30 cellular contexts compared by ENCODE assay signal in genomic region chr16:49749816-49750215, GRCh38.
"Had no signal": no experiment of that assay in that cellular context is flagged by ENCODE, and none has a peak within 500 bp of the region (broad histone marks: within the 10 kb centered on the region; RNA-seq: fewer than 3 reads in every experiment).

No MANE protein-coding gene starts in this region.

- DNase-seq: activated B cell treated with CpG ODN at 0.5 μM for 24 hours; activated CD4-positive, alpha-beta T cell treated with anti-CD3 and anti-CD28 coated beads, Interleukin-2, amount 50 U/mL, for 1 hour; activated CD8-positive, alpha-beta memory T cell treated with anti-CD3 and anti-CD28 coated beads, Interleukin-2, amount 10 ng/mL, durations not matched to agents 7 days and 5 days; activated CD8-positive, alpha-beta T cell treated with anti-CD3 and anti-CD28 coated beads, Interleukin-2, amount 10 ng/mL, durations not matched to agents 7 days and 5 days; activated naive CD8-positive, alpha-beta T cell treated with anti-CD3 and anti-CD28 coated beads, Interleukin-2, amount 50 U/mL, for 24 hours; activated T-cell treated with anti-CD3 and anti-CD28 coated beads, Interleukin-2, amount 50 U/mL, for 48 hours; amygdala; dermis blood vessel endothelial cell; effector CD4-positive, alpha-beta T cell; esophagus squamous epithelium; left ventricle myocardium inferior; mucosa of descending colon; small intestine; stimulated activated CD4-positive, alpha-beta T cell treated with anti-CD3 and anti-CD28 coated beads, Interleukin-4, amount 100 ng/mL, for 24 hours; stimulated activated naive CD8-positive, alpha-beta T cell treated with anti-CD3 and anti-CD28 coated beads, Interleukin-15, amount 100 ng/mL, for 72 hours; substantia nigra; T-helper 2 cell; thyroid gland; upper lobe of right lung had no signal

- H3K4me1 Mint-ChIP-seq: activated B cell treated with CpG ODN at 0.5 μM for 24 hours; activated CD8-positive, alpha-beta memory T cell treated with anti-CD3 and anti-CD28 coated beads, Interleukin-2, amount 10 ng/mL, durations not matched to agents 7 days and 5 days; central memory CD8-positive, alpha-beta T cell; stimulated activated effector memory CD8-positive, alpha-beta T cell treated with anti-CD3 and anti-CD28 coated beads, Interleukin-12 subunit alpha, Interleukin-12 subunit beta, amount 100 ng/mL, for 72 hours had no signal

- H3K4me3 Mint-ChIP-seq: activated B cell treated with CpG ODN at 0.5 μM for 24 hours; activated CD8-positive, alpha-beta memory T cell treated with anti-CD3 and anti-CD28 coated beads, Interleukin-2, amount 10 ng/mL, durations not matched to agents 7 days and 5 days; activated CD8-positive, alpha-beta T cell treated with anti-CD3 and anti-CD28 coated beads, Interleukin-2, amount 10 ng/mL, durations not matched to agents 7 days and 5 days; activated naive CD4-positive, alpha-beta T cell treated with anti-CD3 and anti-CD28 coated beads, Interleukin-2, amount 50 U/mL, for 24 hours; activated naive CD8-positive, alpha-beta T cell treated with anti-CD3 and anti-CD28 coated beads, Interleukin-2, amount 50 U/mL, for 24 hours; central memory CD8-positive, alpha-beta T cell; stimulated activated effector memory CD8-positive, alpha-beta T cell treated with anti-CD3 and anti-CD28 coated beads, Interleukin-12 subunit alpha, Interleukin-12 subunit beta, amount 100 ng/mL, for 72 hours; stimulated activated naive CD8-positive, alpha-beta T cell treated with anti-CD3 and anti-CD28 coated beads, Interleukin-15, amount 100 ng/mL, for 72 hours had no signal

- H3K36me3 Mint-ChIP-seq: activated CD8-positive, alpha-beta memory T cell treated with anti-CD3 and anti-CD28 coated beads, Interleukin-2, amount 10 ng/mL, durations not matched to agents 7 days and 5 days; activated naive CD4-positive, alpha-beta T cell treated with anti-CD3 and anti-CD28 coated beads, Interleukin-2, amount 50 U/mL, for 24 hours had no signal

- H3K27me3 ChIP-seq: hepatocyte, thyroid gland, upper lobe of right lung had no signal

- ATAC-seq: activated CD8-positive, alpha-beta memory T cell treated with anti-CD3 and anti-CD28 coated beads, Interleukin-2, amount 10 ng/mL, durations not matched to agents 7 days and 5 days; activated CD8-positive, alpha-beta T cell treated with anti-CD3 and anti-CD28 coated beads, Interleukin-2, amount 10 ng/mL, durations not matched to agents 7 days and 5 days; activated naive CD8-positive, alpha-beta T cell treated with anti-CD3 and anti-CD28 coated beads, Interleukin-2, amount 50 U/mL, for 24 hours; mucosa of descending colon; sciatic nerve; stimulated activated effector memory CD8-positive, alpha-beta T cell treated with anti-CD3 and anti-CD28 coated beads, Interleukin-12 subunit alpha, Interleukin-12 subunit beta, amount 100 ng/mL, for 72 hours; stimulated activated naive CD8-positive, alpha-beta T cell treated with anti-CD3 and anti-CD28 coated beads, Interleukin-15, amount 100 ng/mL, for 72 hours; upper lobe of right lung had no signal

- H3K9me3 ChIP-seq: esophagus squamous epithelium, left ventricle myocardium inferior, mucosa of descending colon, neutrophil, thyroid gland, upper lobe of right lung had no signal

- H3K4me3 ChIP-seq: esophagus squamous epithelium, hepatocyte, left ventricle myocardium inferior, lung, mucosa of descending colon, thyroid gland, upper lobe of right lung had no signal

- H3K27ac Mint-ChIP-seq: activated B cell treated with CpG ODN at 0.5 μM for 24 hours; activated CD8-positive, alpha-beta memory T cell treated with anti-CD3 and anti-CD28 coated beads, Interleukin-2, amount 10 ng/mL, durations not matched to agents 7 days and 5 days; activated CD8-positive, alpha-beta T cell treated with anti-CD3 and anti-CD28 coated beads, Interleukin-2, amount 10 ng/mL, durations not matched to agents 7 days and 5 days; activated naive CD4-positive, alpha-beta T cell treated with anti-CD3 and anti-CD28 coated beads, Interleukin-2, amount 50 U/mL, for 24 hours; activated naive CD8-positive, alpha-beta T cell treated with anti-CD3 and anti-CD28 coated beads, Interleukin-2, amount 50 U/mL, for 24 hours; activated T-helper 2 cell treated with anti-CD3 and anti-CD28 coated beads, Interferon-gamma antibody, Interleukin-2, Interleukin-4, amounts not matched to agents 10 μg/mL and 5 μg/mL and 100 μg/mL, durations not matched to agents 14 hours and 24 hours and 36 hours; progenitor cell of endocrine pancreas; stimulated activated effector memory CD8-positive, alpha-beta T cell treated with anti-CD3 and anti-CD28 coated beads, Interleukin-12 subunit alpha, Interleukin-12 subunit beta, amount 100 ng/mL, for 72 hours had no signal

- H3K27me3 Mint-ChIP-seq: progenitor cell of endocrine pancreas had no signal

- H3K36me3 ChIP-seq: esophagus squamous epithelium, left ventricle myocardium inferior, neutrophil, thyroid gland, upper lobe of right lung had no signal

- H3K9me3 Mint-ChIP-seq: activated B cell treated with CpG ODN at 0.5 μM for 24 hours; activated naive CD4-positive, alpha-beta T cell treated with anti-CD3 and anti-CD28 coated beads, Interleukin-2, amount 50 U/mL, for 24 hours; activated naive CD8-positive, alpha-beta T cell treated with anti-CD3 and anti-CD28 coated beads, Interleukin-2, amount 50 U/mL, for 24 hours; activated T-helper 2 cell treated with anti-CD3 and anti-CD28 coated beads, Interferon-gamma antibody, Interleukin-2, Interleukin-4, amounts not matched to agents 10 μg/mL and 5 μg/mL and 100 μg/mL, durations not matched to agents 14 hours and 24 hours and 36 hours; central memory CD8-positive, alpha-beta T cell; nephron; stimulated activated effector memory CD8-positive, alpha-beta T cell treated with anti-CD3 and anti-CD28 coated beads, Interleukin-12 subunit alpha, Interleukin-12 subunit beta, amount 100 ng/mL, for 72 hours; stimulated activated naive CD8-positive, alpha-beta T cell treated with anti-CD3 and anti-CD28 coated beads, Interleukin-15, amount 100 ng/mL, for 72 hours had no signal

- H3K27ac ChIP-seq: epithelial cell of prostate, esophagus squamous epithelium, hepatocyte, left ventricle myocardium inferior, neutrophil, thyroid gland, upper lobe of right lung had no signal
